In the genomic region with DNA sequence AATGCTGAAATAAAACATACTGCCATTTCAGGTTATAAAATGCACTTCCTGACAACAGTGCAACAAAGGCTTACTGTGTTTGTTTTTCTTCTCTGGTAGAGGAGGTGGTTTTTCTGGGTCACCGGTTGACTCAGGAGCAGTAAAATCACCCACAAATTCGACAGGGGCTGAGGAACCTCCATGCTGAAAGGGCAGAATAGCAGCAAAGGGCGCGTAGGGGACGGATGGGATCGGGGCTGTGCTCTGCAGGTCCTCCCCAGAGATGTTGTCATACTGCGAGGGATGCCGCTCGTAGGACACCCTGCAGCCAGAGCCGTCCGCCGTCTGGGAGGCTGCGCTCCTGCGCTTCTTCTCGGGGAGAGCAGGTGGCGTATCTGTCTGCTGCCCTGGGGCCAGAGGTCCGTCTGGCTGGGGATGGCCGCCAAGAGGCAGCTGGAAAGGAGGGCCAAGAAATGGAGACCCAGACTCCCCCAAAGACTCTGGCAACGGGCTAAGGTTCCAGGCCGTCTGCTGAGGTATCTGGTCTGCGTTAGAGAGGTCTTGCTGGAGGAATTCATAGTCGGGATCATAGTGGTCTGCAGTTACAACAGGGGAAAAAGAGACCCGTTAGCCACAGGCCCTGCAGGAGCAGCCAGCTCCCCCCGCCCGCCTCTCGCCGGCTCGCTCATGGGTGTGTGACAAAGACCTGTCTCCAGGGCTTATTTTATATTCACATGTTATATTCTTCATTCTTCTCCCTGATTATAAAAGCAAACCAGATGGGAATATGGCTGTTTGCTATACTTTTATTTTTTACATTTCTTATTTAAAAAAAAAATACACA, we compare ENCODE assay signal across 3 cellular contexts.
TF ChIP-seq lines count a peak whose summit lies in the region.

No MANE protein-coding gene starts in this region.

TF ChIP-seq in SK-N-SH, 30 proteins besides CTCF, POLR2A, EP300 and RAD21:
- TF ChIP-seq FOSL2 (IDR thresholded peaks at IDR 0.05; ENCODE audit: borderline replicate concordance, low read depth) = no peak
- TF ChIP-seq NRF1 (IDR thresholded peaks at IDR 0.05; ENCODE audit: low read depth, low read length) = no peak
- TF ChIP-seq, protein P1, sequence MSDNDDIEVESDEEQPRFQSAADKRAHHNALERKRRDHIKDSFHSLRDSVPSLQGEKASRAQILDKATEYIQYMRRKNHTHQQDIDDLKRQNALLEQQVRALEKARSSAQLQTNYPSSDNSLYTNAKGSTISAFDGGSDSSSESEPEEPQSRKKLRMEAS (IDR thresholded peaks at IDR 0.05; ENCODE audit: low read depth) = no peak
- no peak for TF ChIP-seq TCF12 (IDR thresholded peaks at IDR 0.05)
- no peak for TF ChIP-seq SMC3 (IDR thresholded peaks at IDR 0.05; ENCODE audit: low read depth, low read length)
- no peak for TF ChIP-seq YY1 (IDR thresholded peaks at IDR 0.05; ENCODE audit: low read depth)
- TF ChIP-seq REST (IDR thresholded peaks at IDR 0.05; ENCODE audit: low read depth, low read length) = no peak
- TF ChIP-seq RFX5 (IDR thresholded peaks at IDR 0.05; ENCODE audit: low read length) = no peak
- TF ChIP-seq TAF1 (IDR thresholded peaks at IDR 0.05; ENCODE audit: borderline replicate concordance, low read depth, low read length) = no peak
- no peak for TF ChIP-seq CHD2 (IDR thresholded peaks at IDR 0.05; ENCODE audit: low read length, partially characterized antibody)
- TF ChIP-seq EZH2phosphoT487 (IDR thresholded peaks at IDR 0.05; ENCODE audit: borderline replicate concordance, low read depth) = no peak
- no peak for TF ChIP-seq GABPA (IDR thresholded peaks at IDR 0.05; ENCODE audit: low read depth)
- TF ChIP-seq ELF1 (IDR thresholded peaks at IDR 0.05) = no peak
- TF ChIP-seq, protein P2, sequence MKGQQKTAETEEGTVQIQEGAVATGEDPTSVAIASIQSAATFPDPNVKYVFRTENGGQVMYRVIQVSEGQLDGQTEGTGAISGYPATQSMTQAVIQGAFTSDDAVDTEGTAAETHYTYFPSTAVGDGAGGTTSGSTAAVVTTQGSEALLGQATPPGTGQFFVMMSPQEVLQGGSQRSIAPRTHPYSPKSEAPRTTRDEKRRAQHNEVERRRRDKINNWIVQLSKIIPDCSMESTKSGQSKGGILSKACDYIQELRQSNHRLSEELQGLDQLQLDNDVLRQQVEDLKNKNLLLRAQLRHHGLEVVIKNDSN (IDR thresholded peaks at IDR 0.05; ENCODE audit: borderline replicate concordance, low read depth) = no peak
- TF ChIP-seq RXRA (IDR thresholded peaks at IDR 0.05; ENCODE audit: borderline replicate concordance, low read depth) = no peak

TF ChIP-seq in H1, 55 proteins besides CTCF, POLR2A, EP300 and RAD21:
- TF ChIP-seq HDAC6 (IDR thresholded peaks at IDR 0.05; ENCODE audit: low read depth, low read length) = no peak
- no peak for TF ChIP-seq CREB1 (IDR thresholded peaks at IDR 0.05)
- no peak for TF ChIP-seq EZH2 (IDR thresholded peaks at IDR 0.05; ENCODE audit: low read depth, low read length, severe bottlenecking)
- no peak for TF ChIP-seq SAP30 (IDR thresholded peaks at IDR 0.05; ENCODE audit: insufficient read depth, insufficient replicate concordance, low read length)
- TF ChIP-seq RBBP5 (IDR thresholded peaks at IDR 0.05; ENCODE audit: borderline replicate concordance, low read depth, low read length) = no peak
- no peak for TF ChIP-seq ATF3 (IDR thresholded peaks at IDR 0.05; ENCODE audit: insufficient read depth, low read depth, low read length)
- no peak for TF ChIP-seq RNF2 (IDR thresholded peaks at IDR 0.05; ENCODE audit: borderline replicate concordance, low read depth, low read length, missing control alignments, poor library complexity, severe bottlenecking)
- no peak for TF ChIP-seq TCF12 (IDR thresholded peaks at IDR 0.05; ENCODE audit: low read depth, low read length)
- TF ChIP-seq SRF (IDR thresholded peaks at IDR 0.05; ENCODE audit: low read depth, low read length) = no peak
- no peak for TF ChIP-seq TAF1 (IDR thresholded peaks at IDR 0.05; ENCODE audit: low read depth, low read length)
- TF ChIP-seq CBX5 (IDR thresholded peaks at IDR 0.05; ENCODE audit: low read depth, low read length) = no peak
- TF ChIP-seq, protein P1 (IDR thresholded peaks at IDR 0.05) = no peak
- no peak for TF ChIP-seq CTBP2 (IDR thresholded peaks at IDR 0.05; ENCODE audit: borderline replicate concordance, insufficient read depth, insufficient read length, low read length)
- TF ChIP-seq GABPA (IDR thresholded peaks at IDR 0.05; ENCODE audit: borderline replicate concordance, insufficient read depth, low read length) = no peak
- TF ChIP-seq CHD2 (IDR thresholded peaks at IDR 0.05; ENCODE audit: low read length) = no peak
- no peak for TF ChIP-seq POU5F1 (IDR thresholded peaks at IDR 0.05; ENCODE audit: low read depth, low read length)
- TF ChIP-seq TEAD4 (IDR thresholded peaks at IDR 0.05; ENCODE audit: low read depth, low read length) = no peak
- no peak for TF ChIP-seq MAFK (IDR thresholded peaks at IDR 0.05; ENCODE audit: low read depth, low read length)
- no peak for TF ChIP-seq TBP (IDR thresholded peaks at IDR 0.05; ENCODE audit: low read depth, low read length)
- TF ChIP-seq ZNF274 (IDR thresholded peaks at IDR 0.05; ENCODE audit: borderline replicate concordance, extremely low read depth, low read length) = no peak
TF ChIP-seq in H1: peak in this region for 0.

TF ChIP-seq in GM12891, 5 proteins besides CTCF, POLR2A, EP300 and RAD21:
- TF ChIP-seq SPI1 (IDR thresholded peaks at IDR 0.05; ENCODE audit: low read depth, low read length) = no peak
- no peak for TF ChIP-seq POLR2AphosphoS5 (IDR thresholded peaks at IDR 0.05; ENCODE audit: low read depth, low read length)
- no peak for TF ChIP-seq TAF1 (IDR thresholded peaks at IDR 0.05; ENCODE audit: low read depth, low read length)
- TF ChIP-seq PAX5 (IDR thresholded peaks at IDR 0.05; ENCODE audit: insufficient read depth, low read length, severe bottlenecking) = no peak
- TF ChIP-seq POU2F2 (IDR thresholded peaks at IDR 0.05; ENCODE audit: low read depth, low read length) = no peak
TF ChIP-seq in GM12891: peak in this region for 0.
